Comparison of ENCODE assay signal across 9 cellular contexts in the genomic region with DNA sequence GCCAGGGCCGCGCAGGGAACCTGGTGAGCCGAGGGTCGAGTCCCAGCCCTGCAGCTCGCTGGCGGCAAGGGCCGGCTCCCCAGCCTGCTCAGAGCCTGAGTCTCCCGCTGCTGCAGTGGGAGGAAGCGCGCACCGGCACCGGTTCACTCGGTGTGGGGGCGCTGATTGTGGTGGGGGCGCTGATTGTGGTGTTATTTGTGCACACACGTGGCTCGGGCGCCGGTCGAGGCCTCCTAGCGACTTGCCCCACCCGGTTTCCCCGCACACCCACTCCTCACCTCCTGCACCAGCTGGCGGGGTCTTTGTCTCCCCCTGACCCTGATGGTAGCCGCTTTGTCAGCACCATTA.
DNase-seq lines count a peak whose midpoint lies in the region; ATAC-seq and TF ChIP-seq lines count a peak whose summit lies in the region.
"Had no signal": no experiment of that assay in that cellular context is flagged by ENCODE, and none has a peak within 500 bp of the region (broad histone marks: within the 10 kb centered on the region; RNA-seq: fewer than 3 reads in every experiment).

No MANE protein-coding gene starts in this region.

- H3K36me3 ChIP-seq in HUES64 (ENCODE audit: insufficient read depth, low read length) (no peaks in the 10 kb centered on the region), fibroblast of lung (ENCODE audit: control insufficient read depth, insufficient read depth, low read length) (no peaks in the 10 kb centered on the region), stomach (no peaks in the 10 kb centered on the region)

- peak overlapping the region; percentile 23 for H3K4me2 ChIP-seq in fibroblast of lung (ENCODE audit: extremely low read depth, insufficient read depth, low read length)

- H3K9ac ChIP-seq in HUES64 (ENCODE audit: low read depth, low read length) (peak overlapping the region; percentile 66; the same call in 1 of the 2 replicates), fibroblast of lung (ENCODE audit: insufficient read depth, low read length) (no peak overlapping the region)

- CTCF ChIA-PET in activated CD8-positive, alpha-beta memory T cell treated with anti-CD3 and anti-CD28 coated beads, Interleukin-2, amount 10 ng/mL, durations not matched to agents 7 days and 5 days (lab: Charles Lee), result interaction anchor here (0.7 to 1.7 kb wide), 15 partner anchors 11 to 720 kb away, joined by 3 to 7 read pairs (median 4); partner anchors contain the start of genes BOD1 and NSG2
- CTCF ChIA-PET in CD4-positive, alpha-beta T cell (lab: Charles Lee), result interaction anchor here (1.1 kb wide), 1 partner anchor 697 kb away, joined by 3 read pairs; no protein-coding TSS in a partner anchor

- H4K20me1 ChIP-seq in fibroblast of lung (ENCODE audit: control insufficient read depth, extremely low read depth, insufficient read depth, low read length), result no peaks in the 10 kb centered on the region

- H2AFZ ChIP-seq in fibroblast of lung (ENCODE audit: low read length), result no peak overlapping the region

- TF ChIP-seq POLR2A in stomach (IDR thresholded peaks at IDR 0.05), result no peak

- H3K27me3 Mint-ChIP-seq in activated CD8-positive, alpha-beta memory T cell treated with anti-CD3 and anti-CD28 coated beads, Interleukin-2, amount 10 ng/mL, durations not matched to agents 7 days and 5 days, result peaks cover 12% of the 10 kb centered on the region
- H3K27me3 Mint-ChIP-seq in CD4-positive, alpha-beta T cell, result peaks cover 70% of the 10 kb centered on the region

- no peaks in the 10 kb centered on the region for H3K4me1 Mint-ChIP-seq in activated CD8-positive, alpha-beta memory T cell treated with anti-CD3 and anti-CD28 coated beads, Interleukin-2, amount 10 ng/mL, durations not matched to agents 7 days and 5 days
- no peaks in the 10 kb centered on the region for H3K4me1 Mint-ChIP-seq in CD4-positive, alpha-beta T cell (ENCODE audit: low read depth)

- no peak for TF ChIP-seq EP300 in stomach (IDR thresholded peaks at IDR 0.05)

- no peaks in the 10 kb centered on the region for H3K9me3 ChIP-seq in HUES64 (ENCODE audit: insufficient read depth, low read depth, low read length)
- no peaks in the 10 kb centered on the region for H3K9me3 ChIP-seq in fibroblast of lung (ENCODE audit: control insufficient read depth, insufficient read depth, low read depth, low read length)
- no peaks in the 10 kb centered on the region for H3K9me3 ChIP-seq in stomach
- H3K9me3 ChIP-seq in CD4-positive, alpha-beta T cell (ENCODE audit: control insufficient read depth, low read length), result no peaks in the 10 kb centered on the region

- ATAC-seq in activated CD8-positive, alpha-beta memory T cell treated with anti-CD3 and anti-CD28 coated beads, Interleukin-2, amount 10 ng/mL, durations not matched to agents 7 days and 5 days, result no peak
- ATAC-seq in CD4-positive, alpha-beta T cell (ENCODE audit: poor library complexity), result no peak
- no peak for ATAC-seq in HG03521 (IDR thresholded peaks at IDR 0.05; ENCODE audit: unreplicated experiment)

- peak; percentile 29 for DNase-seq in activated CD8-positive, alpha-beta memory T cell treated with anti-CD3 and anti-CD28 coated beads, Interleukin-2, amount 10 ng/mL, durations not matched to agents 7 days and 5 days
- no peak for DNase-seq in activated CD8-positive, alpha-beta memory T cell treated with anti-CD3 and anti-CD28 coated beads for 24 hours
- no peak for DNase-seq in fibroblast of lung (ENCODE audit: low read depth in 2 of 2)
- no peak for DNase-seq in stomach
- no peak for DNase-seq in stimulated activated naive CD4-positive, alpha-beta T cell (lab: John Stamatoyannopoulos, UW)
- DNase-seq in CD4-positive, alpha-beta T cell, result no peak
- DNase-seq: NCI-H1048 had no signal

- 54% methylated on average over 23 of the region's 25 CpGs for WGBS in HUES64
- WGBS in stomach, 5 donors, result 22 to 64% (median 31%) methylated on average over 3 to 25 of the region's 25 CpGs

- no peaks in the 10 kb centered on the region for H3K9me3 Mint-ChIP-seq in activated CD8-positive, alpha-beta memory T cell treated with anti-CD3 and anti-CD28 coated beads, Interleukin-2, amount 10 ng/mL, durations not matched to agents 7 days and 5 days (ENCODE audit: low read depth)
- no peaks in the 10 kb centered on the region for H3K9me3 Mint-ChIP-seq in CD4-positive, alpha-beta T cell

- no peaks in the 10 kb centered on the region for H3K36me3 Mint-ChIP-seq in activated CD8-positive, alpha-beta memory T cell treated with anti-CD3 and anti-CD28 coated beads, Interleukin-2, amount 10 ng/mL, durations not matched to agents 7 days and 5 days
- no peaks in the 10 kb centered on the region for H3K36me3 Mint-ChIP-seq in CD4-positive, alpha-beta T cell (ENCODE audit: low read depth)

- H3K27me3 ChIP-seq in HUES64 (ENCODE audit: insufficient read depth, low read length) (peaks cover 13% of the 10 kb centered on the region), fibroblast of lung (ENCODE audit: control insufficient read depth, insufficient read depth, low read length) (no peaks in the 10 kb centered on the region), stomach (peaks cover 0 to 63% (median 18%) of the 10 kb centered on the region in 3 donors)
- peaks cover 24% of the 10 kb centered on the region for H3K27me3 ChIP-seq in CD4-positive, alpha-beta T cell (ENCODE audit: control insufficient read depth, insufficient read depth, low read length)

- H3K27ac Mint-ChIP-seq in activated CD8-positive, alpha-beta memory T cell treated with anti-CD3 and anti-CD28 coated beads, Interleukin-2, amount 10 ng/mL, durations not matched to agents 7 days and 5 days, result no peak overlapping the region
- H3K27ac Mint-ChIP-seq in CD4-positive, alpha-beta T cell, result no peak overlapping the region

- POLR2A ChIA-PET in CD4-positive, alpha-beta T cell (lab: Charles Lee), result no interaction called here

- no peaks in the 10 kb centered on the region for H3K79me2 ChIP-seq in fibroblast of lung (ENCODE audit: control insufficient read depth, insufficient read depth, low read length)

- H3K4me1 ChIP-seq in HUES64 (ENCODE audit: insufficient read depth, low read length) (no peaks in the 10 kb centered on the region), fibroblast of lung (ENCODE audit: control insufficient read depth, extremely low read depth, insufficient read depth, low read length) (no peaks in the 10 kb centered on the region), stomach (peaks cover 5 to 12% (median 11%) of the 10 kb centered on the region in 4 donors)

- H3K4me3 ChIP-seq in HUES64 (ENCODE audit: low read length), result no peak overlapping the region; the same call in 1 of the 2 replicates
- H3K4me3 ChIP-seq in fibroblast of lung (replicated peaks in 1 of 4; ENCODE audit: control extremely low read depth in 1 of 4, insufficient read depth in 1 of 4, low read depth in 3 of 4, low read length in 4 of 4), result no peak overlapping the region
- peak overlapping the region; percentile 40 to 56 (median 44) for H3K4me3 ChIP-seq in stomach

- no peak overlapping the region for H3K4me3 Mint-ChIP-seq in activated CD8-positive, alpha-beta memory T cell treated with anti-CD3 and anti-CD28 coated beads, Interleukin-2, amount 10 ng/mL, durations not matched to agents 7 days and 5 days
- no peak overlapping the region for H3K4me3 Mint-ChIP-seq in CD4-positive, alpha-beta T cell

- no peak overlapping the region for H3K27ac ChIP-seq in HUES64 (ENCODE audit: low read depth, low read length)
- no peak overlapping the region for H3K27ac ChIP-seq in fibroblast of lung (ENCODE audit: insufficient read depth, low read length)
- no peak overlapping the region for H3K27ac ChIP-seq in stomach
- no peak overlapping the region for H3K27ac ChIP-seq in CD4-positive, alpha-beta T cell (ENCODE audit: low read depth, low read length)

- intact Hi-C loops in stomach (cut with DNase I; ENCODE audit: low total_unique reads), result loop anchor here (10.0 kb wide), 2 partner anchors 257 to 1017 kb away; no protein-coding TSS in a partner anchor
- intact Hi-C loops in CD4-positive, alpha-beta T cell (cut with DNase I, micrococcal nuclease), result loop anchor here in 1 of 2 experiments (5.0 kb wide), 1 partner anchor 340 kb away; no protein-coding TSS in a partner anchor

- TF ChIP-seq CTCF in fibroblast of lung (conservative IDR thresholded peaks at IDR 0.05 in 1 of 2, IDR thresholded peaks at IDR 0.05 in 1 of 2; ENCODE audit: low read depth in 1 of 2, low read length in 2 of 2) (no peak), stomach (IDR thresholded peaks at IDR 0.05) (no peak)
- no peak for TF ChIP-seq CTCF in CD4-positive, alpha-beta T cell (IDR thresholded peaks at IDR 0.05)

Comparison
In these comparisons a context has a peak if more than half of its experiments do, and no peak if none do; other contexts are left out.
1. H3K4me3 ChIP-seq: peak in stomach (4 of 4); none in HUES64 (single experiment) and fibroblast of lung (0 of 4).